ENCODE assay signal across 1 cellular context in the genomic region with DNA sequence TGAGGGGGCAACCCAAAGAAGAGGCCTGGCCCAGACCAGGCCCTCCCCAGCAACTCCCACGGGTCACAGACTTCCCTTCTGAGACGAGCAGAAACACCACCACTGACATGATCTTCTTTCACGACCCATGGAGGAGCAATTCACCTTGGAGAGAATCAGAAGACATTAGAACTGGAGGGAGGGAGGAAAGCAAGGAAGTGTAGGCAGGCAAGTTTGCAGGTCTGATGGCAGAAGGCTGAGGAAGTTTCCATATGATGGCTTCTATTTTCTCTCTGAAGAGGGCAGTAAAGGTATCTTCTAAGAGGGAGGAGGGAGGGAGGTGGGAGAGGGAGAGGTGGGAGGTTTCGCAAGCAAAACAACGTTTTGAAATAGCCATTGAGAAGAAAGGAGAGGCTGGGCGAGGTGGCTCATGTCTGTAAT.
TF ChIP-seq lines count a peak whose summit lies in the region.

No MANE protein-coding gene starts in this region.

TF ChIP-seq in H1, 55 proteins besides CTCF, POLR2A, EP300 and RAD21:
- TF ChIP-seq CEBPB (IDR thresholded peaks at IDR 0.05; ENCODE audit: low read depth, low read length) (peak; percentile 29; the same call in 1 of the 2 replicates), BCL11A (IDR thresholded peaks at IDR 0.05; ENCODE audit: low read depth in 2 of 2, low read length in 2 of 2) (no peak)
